ENCODE assay signal across 23 cellular contexts in genomic region chr6:159249150-159249549, GRCh38.
A peak's percentile ranks its signal among the peaks of the same experiment; 100 is the strongest.
DNase-seq lines count a peak whose midpoint lies in the region; ATAC-seq and TF ChIP-seq lines count a peak whose summit lies in the region.
"Had no signal": no experiment of that assay in that cellular context is flagged by ENCODE, and none has a peak within 500 bp of the region (broad histone marks: within the 10 kb centered on the region; RNA-seq: fewer than 3 reads in every experiment).

No MANE protein-coding gene starts in this region.

- POLR2A ChIA-PET in OCI-LY7 (lab: Charles Lee) = interaction anchor here (0.9 to 1.0 kb wide), 2 partner anchors 11 to 13 kb away, joined by 3 to 4 read pairs; no protein-coding TSS in a partner anchor

- no peaks in the 10 kb centered on the region for H3K79me2 ChIP-seq in OCI-LY7 (ENCODE audit: insufficient read depth, low read depth, low read length)

- CTCF ChIA-PET in OCI-LY7 (lab: Charles Lee; ENCODE audit: unreplicated experiment) = interaction anchor here (1.1 kb wide), 1 partner anchor 9 kb away, joined by 4 read pairs; no protein-coding TSS in a partner anchor

- H3K9me3 ChIP-seq in mucosa of descending colon (no peaks in the 10 kb centered on the region), vagina (no peaks in the 10 kb centered on the region), OCI-LY7 (ENCODE audit: low read length) (no peaks in the 10 kb centered on the region)
- H3K9me3 ChIP-seq: colonic mucosa, Peyer's patch had no signal

- H3K27me3 ChIP-seq in vagina = no peaks in the 10 kb centered on the region
- H3K27me3 ChIP-seq: BLaER1 treated with 17β-estradiol and CSF1 and Interleukin-3, amounts not matched to agents 10 nM and 100 nM; colonic mucosa; Peyer's patch had no signal

- TF ChIP-seq POLR2A in vagina (IDR thresholded peaks at IDR 0.05) = no peak

- intact Hi-C loops in Right ventricle myocardium inferior (cut with DNase I) (no loop called here), cardiac septum (cut with DNase I) (loop anchor here (5.0 kb wide), 1 partner anchor 173 kb away; no protein-coding TSS in a partner anchor), mucosa of descending colon (cut with DNase I, micrococcal nuclease) (no loop called here), vagina (cut with DNase I) (no loop called here), OCI-LY7 (cut with micrococcal nuclease; ENCODE audit: unreplicated experiment) (no loop called here)

- no peaks in the 10 kb centered on the region for H3K36me3 ChIP-seq in mucosa of descending colon (ENCODE audit: low read depth)
- no peaks in the 10 kb centered on the region for H3K36me3 ChIP-seq in vagina
- H3K36me3 ChIP-seq in OCI-LY7 (ENCODE audit: insufficient read depth, low read length) = no peaks in the 10 kb centered on the region
- H3K36me3 ChIP-seq: BLaER1 treated with 17β-estradiol and CSF1 and Interleukin-3, amounts not matched to agents 10 nM and 100 nM; colonic mucosa; Peyer's patch had no signal

- H3K4me1 ChIP-seq in mucosa of descending colon (ENCODE audit: low read depth) = no peaks in the 10 kb centered on the region
- peaks cover 29% of the 10 kb centered on the region for H3K4me1 ChIP-seq in vagina
- H3K4me1 ChIP-seq in OCI-LY7 (ENCODE audit: insufficient read depth, low read length, poor library complexity, severe bottlenecking) = peaks cover 4% of the 10 kb centered on the region
- H3K4me1 ChIP-seq: BLaER1 treated with 17β-estradiol and CSF1 and Interleukin-3, amounts not matched to agents 10 nM and 100 nM; colonic mucosa; Peyer's patch had no signal

- H3K27ac ChIP-seq in vagina (peak overlapping the region; percentile 35), OCI-LY7 (ENCODE audit: low read depth, low read length, poor library complexity, severe bottlenecking) (no peak overlapping the region)
- H3K27ac ChIP-seq: BLaER1 treated with 17β-estradiol and CSF1 and Interleukin-3, amounts not matched to agents 10 nM and 100 nM; colonic mucosa; VCaP had no signal

- no TSS peak for BruUV-seq in OCI-LY7 (replicated peaks; lab: Mats Ljungman, UMichigan)

- H3K4me3 ChIP-seq in fibroblast of mammary gland (ENCODE audit: control insufficient read depth, low read depth, low read length) (no peak overlapping the region), mucosa of descending colon (no peak overlapping the region), vagina (no peak overlapping the region), OCI-LY7 (ENCODE audit: low read depth, low read length, poor library complexity, severe bottlenecking) (no peak overlapping the region)
- H3K4me3 ChIP-seq: BLaER1 treated with 17β-estradiol and CSF1 and Interleukin-3, amounts not matched to agents 10 nM and 100 nM; colonic mucosa; lung; Peyer's patch had no signal

- no peak overlapping the region for H3K4me2 ChIP-seq in OCI-LY7 (ENCODE audit: low read length)
- H3K4me2 ChIP-seq: BLaER1 treated with 17β-estradiol and CSF1 and Interleukin-3, amounts not matched to agents 10 nM and 100 nM had no signal

- no peaks in the 10 kb centered on the region for H3K9me2 ChIP-seq in OCI-LY7 (ENCODE audit: insufficient read depth, low read length)

- ATAC-seq in Right ventricle myocardium inferior (peak; percentile 91), mucosa of descending colon (peak; percentile 33)
- ATAC-seq: activated CD8-positive, alpha-beta memory T cell treated with anti-CD3 and anti-CD28 coated beads, Interleukin-2, amount 10 ng/mL, durations not matched to agents 7 days and 5 days; activated naive CD4-positive, alpha-beta T cell treated with anti-CD3 and anti-CD28 coated beads, Interleukin-2, amount 50 U/mL, for 72 hours; stimulated activated naive CD8-positive, alpha-beta T cell treated with anti-CD3 and anti-CD28 coated beads, Interleukin-15, Interleukin-2, amounts not matched to agents 100 U/mL and 50 U/mL, for 24 hours had no signal

- TF ChIP-seq CTCF in fibroblast of mammary gland (conservative IDR thresholded peaks at IDR 0.05; ENCODE audit: control insufficient read depth, insufficient read depth, low read depth, low read length) (no peak), mucosa of descending colon (IDR thresholded peaks at IDR 0.05) (no peak), vagina (IDR thresholded peaks at IDR 0.05) (no peak), OCI-LY7 (conservative IDR thresholded peaks at IDR 0.05; ENCODE audit: low read length) (no peak)

- H4K20me1 ChIP-seq in OCI-LY7 (ENCODE audit: insufficient read depth, low read length) = no peaks in the 10 kb centered on the region
- H4K20me1 ChIP-seq: BLaER1 treated with 17β-estradiol and CSF1 and Interleukin-3, amounts not matched to agents 10 nM and 100 nM had no signal

- H2AFZ ChIP-seq in OCI-LY7 (ENCODE audit: low read length) = no peak overlapping the region

- DNase-seq in Right ventricle myocardium inferior (ENCODE audit: missing footprints) = no peak
- no peak for DNase-seq in cardiac septum (ENCODE audit: low spot score)
- DNase-seq in fibroblast of mammary gland (ENCODE audit: low read depth) = peak; percentile 69
- no peak for DNase-seq in mucosa of descending colon
- no peak for DNase-seq in vagina (ENCODE audit: extremely low spot score in 2 of 2)
- DNase-seq in DMS153 treated with DMSO at 0.1 percent for 48 hours (lab: John Stamatoyannopoulos, UW; ENCODE audit: unreplicated experiment) = no peak
- no peak for DNase-seq in stimulated activated CD4-positive, alpha-beta T cell treated with anti-CD3 and anti-CD28 coated beads, Interleukin-2, amount 100 ng/mL, for 48 hours
- DNase-seq in OCI-LY7 (ENCODE audit: low spot score) = no peak
- DNase-seq: activated CD4-positive, alpha-beta T cell treated with anti-CD3 and anti-CD28 coated beads, Interleukin-2, amount 10 ng/mL, durations not matched to agents 24 days and 14 days; activated CD8-positive, alpha-beta memory T cell treated with anti-CD3 and anti-CD28 coated beads, Interleukin-2, amount 10 ng/mL, durations not matched to agents 7 days and 5 days; colonic mucosa; foreskin melanocyte; NCI-H1105; NCI-H2081; NCI-H510A; Peyer's patch; stimulated activated CD4-positive, alpha-beta T cell treated with anti-CD3 and anti-CD28 coated beads, Interleukin-4, amount 100 ng/mL, for 4 hours; stimulated activated naive CD8-positive, alpha-beta T cell treated with anti-CD3 and anti-CD28 coated beads, Interleukin-15, Interleukin-2, amounts not matched to agents 100 U/mL and 50 U/mL, for 24 hours; T-helper 2 cell had no signal
